In genomic region chr5:132768485-132768868, GRCh38 we compare ENCODE assay signal across 1 cellular context.
TF ChIP-seq lines count a peak whose summit lies in the region.

No MANE protein-coding gene starts in this region.

TF ChIP-seq in IMR-90, 13 proteins besides CTCF, POLR2A, EP300 and RAD21 (continued from another document):
- TF ChIP-seq MAZ (IDR thresholded peaks at IDR 0.05; ENCODE audit: borderline replicate concordance, low read depth, low read length), result no peak
- no peak for TF ChIP-seq RCOR1 (IDR thresholded peaks at IDR 0.05; ENCODE audit: insufficient replicate concordance, low read length)
- TF ChIP-seq, protein P1, sequence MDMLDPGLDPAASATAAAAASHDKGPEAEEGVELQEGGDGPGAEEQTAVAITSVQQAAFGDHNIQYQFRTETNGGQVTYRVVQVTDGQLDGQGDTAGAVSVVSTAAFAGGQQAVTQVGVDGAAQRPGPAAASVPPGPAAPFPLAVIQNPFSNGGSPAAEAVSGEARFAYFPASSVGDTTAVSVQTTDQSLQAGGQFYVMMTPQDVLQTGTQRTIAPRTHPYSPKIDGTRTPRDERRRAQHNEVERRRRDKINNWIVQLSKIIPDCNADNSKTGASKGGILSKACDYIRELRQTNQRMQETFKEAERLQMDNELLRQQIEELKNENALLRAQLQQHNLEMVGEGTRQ (IDR thresholded peaks at IDR 0.05; ENCODE audit: low read depth, low read length), result no peak
- TF ChIP-seq NFE2L2 (IDR thresholded peaks at IDR 0.05; ENCODE audit: low read depth, low read length), result no peak
- no peak for TF ChIP-seq CEBPB (IDR thresholded peaks at IDR 0.05; ENCODE audit: low read depth, low read length)
- no peak for TF ChIP-seq MXI1 (IDR thresholded peaks at IDR 0.05; ENCODE audit: borderline replicate concordance, low read depth, low read length)
